Comparison of ENCODE assay signal across 19 cellular contexts in the genomic region with DNA sequence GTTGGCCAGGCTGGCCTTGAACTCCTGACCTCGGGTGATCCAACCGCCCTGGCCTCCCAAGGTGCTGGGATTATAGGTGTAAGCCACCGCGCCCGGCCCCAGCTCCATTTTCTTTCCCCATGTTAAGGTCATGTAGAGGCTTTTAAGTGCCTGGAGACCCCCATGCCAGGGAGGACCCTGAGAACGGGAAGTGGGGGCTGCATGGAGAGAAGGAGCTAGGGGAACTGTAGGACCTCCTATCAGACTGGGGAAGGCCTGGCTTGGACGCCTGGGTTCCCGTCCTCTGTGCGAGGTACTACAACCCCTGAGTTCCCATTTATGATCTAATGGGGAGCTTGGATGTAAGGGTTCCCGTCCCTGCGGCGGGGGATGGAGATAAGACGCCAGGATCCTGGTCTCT. TPM values are rescaled to one million over a fixed set of nuclear protein-coding genes. Genes with fewer than 3 reads are reported as not detected.
DNase-seq lines count a peak whose midpoint lies in the region; ATAC-seq and TF ChIP-seq lines count a peak whose summit lies in the region.
"Had no signal": no experiment of that assay in that cellular context is flagged by ENCODE, and none has a peak within 500 bp of the region (broad histone marks: within the 10 kb centered on the region; RNA-seq: fewer than 3 reads in every experiment).

No MANE protein-coding gene starts in this region.

- no peak for TF ChIP-seq CTCF in glutamatergic neuron (IDR thresholded peaks at IDR 0.05; ENCODE audit: partially characterized antibody, unreplicated experiment)
- no peak for TF ChIP-seq CTCF in spleen (IDR thresholded peaks at IDR 0.05 in 8 of 11, conservative IDR thresholded peaks at IDR 0.05 in 3 of 11)
- TF ChIP-seq CTCF in heart right ventricle (IDR thresholded peaks at IDR 0.05) = no peak

- no peak for DNase-seq in activated naive CD8-positive, alpha-beta T cell treated with anti-CD3 and anti-CD28 coated beads, Interleukin-2, amount 50 U/mL, for 24 hours
- no peak for DNase-seq in glutamatergic neuron
- DNase-seq in spleen = peak; percentile 59
- no peak for DNase-seq in GM19238 (ENCODE audit: insufficient read length, low spot score)
- DNase-seq in heart right ventricle = no peak
- DNase-seq: activated CD4-positive, CD25-positive, alpha-beta regulatory T cell treated with anti-CD3 and anti-CD28 coated beads, Interleukin-2, amount 50 U/mL, for 72 hours; activated CD8-positive, alpha-beta memory T cell treated with anti-CD3 and anti-CD28 coated beads, Interleukin-2, amount 50 U/mL, for 48 hours; activated naive CD4-positive, alpha-beta T cell treated with anti-CD3 and anti-CD28 coated beads, Interleukin-2, amount 50 U/mL, for 16 hours; COR-L47; NCI-H1048; NCI-H2081; NCI-H510A; SIG-M5 had no signal

- peaks cover 12% of the 10 kb centered on the region for H3K27me3 Mint-ChIP-seq in activated naive CD8-positive, alpha-beta T cell
- H3K27me3 Mint-ChIP-seq in activated naive CD8-positive, alpha-beta T cell treated with anti-CD3 and anti-CD28 coated beads, Interleukin-2, amount 50 U/mL, for 24 hours = peaks cover 49% of the 10 kb centered on the region
- peaks cover 35% of the 10 kb centered on the region for H3K27me3 Mint-ChIP-seq in IgD-negative memory B cell
- H3K27me3 Mint-ChIP-seq in glutamatergic neuron (ENCODE audit: unreplicated experiment) = peaks cover 13% of the 10 kb centered on the region

- H3K4me3 ChIP-seq in spleen = no peak overlapping the region
- no peak overlapping the region for H3K4me3 ChIP-seq in heart right ventricle

- intact Hi-C loops in spleen (cut with DNase I; ENCODE audit: low total_unique reads) (no loop called here), heart right ventricle (cut with DNase I) (loop anchor here in 1 of 10 donors (10.0 kb wide), 1 partner anchor 216 kb away; a partner anchor contains a TSS)

- no peak overlapping the region for H3K27ac ChIP-seq in spleen
- no peak overlapping the region for H3K27ac ChIP-seq in heart right ventricle
- H3K27ac ChIP-seq: breast epithelium, right atrium auricular region had no signal

- H3K9me3 ChIP-seq in spleen (no peaks in the 10 kb centered on the region), heart right ventricle (no peaks in the 10 kb centered on the region)
- H3K9me3 ChIP-seq: breast epithelium, right atrium auricular region had no signal

- no peaks in the 10 kb centered on the region for H3K36me3 ChIP-seq in spleen
- H3K36me3 ChIP-seq in heart right ventricle = no peaks in the 10 kb centered on the region
- H3K36me3 ChIP-seq: breast epithelium, right atrium auricular region had no signal

- H3K36me3 Mint-ChIP-seq in activated naive CD8-positive, alpha-beta T cell = no peaks in the 10 kb centered on the region
- H3K36me3 Mint-ChIP-seq in activated naive CD8-positive, alpha-beta T cell treated with anti-CD3 and anti-CD28 coated beads, Interleukin-2, amount 50 U/mL, for 24 hours (ENCODE audit: low read depth) = no peaks in the 10 kb centered on the region
- H3K36me3 Mint-ChIP-seq in IgD-negative memory B cell (no peaks in the 10 kb centered on the region), glutamatergic neuron (ENCODE audit: unreplicated experiment) (no peaks in the 10 kb centered on the region)

- H3K4me3 Mint-ChIP-seq in activated naive CD8-positive, alpha-beta T cell = peak overlapping the region; percentile 49
- H3K4me3 Mint-ChIP-seq in activated naive CD8-positive, alpha-beta T cell treated with anti-CD3 and anti-CD28 coated beads, Interleukin-2, amount 50 U/mL, for 24 hours = no peak overlapping the region
- H3K4me3 Mint-ChIP-seq in IgD-negative memory B cell (peak overlapping the region in 3 of 4 donors; percentile 28 to 76 (median 63)), glutamatergic neuron (ENCODE audit: unreplicated experiment) (peak overlapping the region; percentile 36)

- TF ChIP-seq POLR2A in spleen (IDR thresholded peaks at IDR 0.05) = no peak

- peaks cover 15% of the 10 kb centered on the region for H3K4me1 Mint-ChIP-seq in activated naive CD8-positive, alpha-beta T cell (ENCODE audit: low read depth)
- H3K4me1 Mint-ChIP-seq in activated naive CD8-positive, alpha-beta T cell treated with anti-CD3 and anti-CD28 coated beads, Interleukin-2, amount 50 U/mL, for 24 hours = peaks cover 14% of the 10 kb centered on the region
- peaks cover 0 to 5% (median 5%) of the 10 kb centered on the region in 3 donors for H3K4me1 Mint-ChIP-seq in IgD-negative memory B cell
- H3K4me1 Mint-ChIP-seq in glutamatergic neuron (ENCODE audit: low read depth, unreplicated experiment) = no peaks in the 10 kb centered on the region

- H3K4me1 ChIP-seq in spleen (peaks cover 11 to 45% (median 33%) of the 10 kb centered on the region in 6 donors), heart right ventricle (peaks cover 10 to 35% (median 18%) of the 10 kb centered on the region in 9 donors)

- H3K27me3 ChIP-seq in spleen (replicated peaks in 1 of 7) = peaks cover 8 to 62% (median 53%) of the 10 kb centered on the region in 7 donors
- H3K27me3 ChIP-seq in heart right ventricle = peaks cover 15 to 60% (median 40%) of the 10 kb centered on the region in 7 donors

- H3K9me3 Mint-ChIP-seq in activated naive CD8-positive, alpha-beta T cell (ENCODE audit: low read depth) = no peaks in the 10 kb centered on the region
- H3K9me3 Mint-ChIP-seq in activated naive CD8-positive, alpha-beta T cell treated with anti-CD3 and anti-CD28 coated beads, Interleukin-2, amount 50 U/mL, for 24 hours = no peaks in the 10 kb centered on the region
- H3K9me3 Mint-ChIP-seq in IgD-negative memory B cell (no peaks in the 10 kb centered on the region), glutamatergic neuron (ENCODE audit: unreplicated experiment) (peaks cover 3% of the 10 kb centered on the region)

- ATAC-seq in activated naive CD8-positive, alpha-beta T cell treated with anti-CD3 and anti-CD28 coated beads, Interleukin-2, amount 50 U/mL, for 24 hours = no peak
- no peak for ATAC-seq in heart right ventricle
- ATAC-seq in GM19023 (IDR thresholded peaks at IDR 0.05; ENCODE audit: unreplicated experiment) = no peak

- H3K27ac Mint-ChIP-seq in activated naive CD8-positive, alpha-beta T cell = no peak overlapping the region
- H3K27ac Mint-ChIP-seq in activated naive CD8-positive, alpha-beta T cell treated with anti-CD3 and anti-CD28 coated beads, Interleukin-2, amount 50 U/mL, for 24 hours = no peak overlapping the region
- H3K27ac Mint-ChIP-seq in IgD-negative memory B cell (no peak overlapping the region), glutamatergic neuron (ENCODE audit: unreplicated experiment) (no peak overlapping the region)

- WGBS in spleen, 5 donors = 47 to 67% (median 51%) methylated on average over 11 to 13 of the region's 13 CpGs
- WGBS in heart right ventricle, 2 donors = 51 to 52% methylated on average over 13 of the region's 13 CpGs

RNA-seq across cellular contexts. Expression of a gene that starts 0.7 kb away (rescaled TPM):
- 1.0 TPM for polyA plus RNA-seq in IgD-negative memory B cell
- 1.7 TPM for total RNA-seq in glutamatergic neuron (ENCODE audit: unreplicated experiment)
- total RNA-seq in spleen = 1 to 10 TPM in 6 of 7 donors, under 1 TPM in 1; 0.85 to 5.3 (median 1.6) TPM
- polyA plus RNA-seq in spleen = 1 to 10 TPM; 2.1 to 6.3 (median 3.9) TPM
- 1 to 10 TPM in 1 of 10 donors, under 1 TPM in 7, not detected in 2; 0.17 to 1.3 (median 0.37) TPM for total RNA-seq in heart right ventricle
- 1 to 10 TPM in 1 of 2 donors, under 1 TPM in 1; 0.64 to 1.1 TPM for polyA plus RNA-seq in heart right ventricle
- total RNA-seq: lung microvascular endothelial cell had no signal

RNA-seq across cellular contexts. Expression of a gene that starts 29.5 kb away (rescaled TPM):
- polyA plus RNA-seq in IgD-negative memory B cell = 144 TPM
- 31.0 TPM for total RNA-seq in glutamatergic neuron (ENCODE audit: unreplicated experiment)
- 10 to 100 TPM; 23.6 to 31.0 (median 26.3) TPM for total RNA-seq in spleen
- polyA plus RNA-seq in spleen = 10 to 100 TPM in 2 of 3 donors, 1 to 10 TPM in 1; 7.4 to 20.5 (median 10.1) TPM
- 10 to 100 TPM; 17.9 to 34.1 (median 23.7) TPM for total RNA-seq in heart right ventricle
- 10 to 100 TPM; 15.4 to 83.8 TPM for polyA plus RNA-seq in heart right ventricle
